13 cellular contexts compared by ENCODE assay signal in genomic region chr9:69637801-69638200, GRCh38. TPM values are rescaled to one million over a fixed set of nuclear protein-coding genes. Genes with fewer than 3 reads are reported as not detected.
DNase-seq lines count a peak whose midpoint lies in the region; ATAC-seq and TF ChIP-seq lines count a peak whose summit lies in the region.
"Had no signal": no experiment of that assay in that cellular context is flagged by ENCODE, and none has a peak within 500 bp of the region (broad histone marks: within the 10 kb centered on the region; RNA-seq: fewer than 3 reads in every experiment).

No MANE protein-coding gene starts in this region.

- H3K4me1 ChIP-seq in RWPE2 (ENCODE audit: insufficient read depth, poor library complexity, severe bottlenecking) (peaks cover 13% of the 10 kb centered on the region), osteoblast (ENCODE audit: insufficient read depth, low read length) (peaks cover 7% of the 10 kb centered on the region)
- H3K4me1 ChIP-seq: right atrium auricular region had no signal

- CTCF ChIA-PET in activated CD4-positive, alpha-beta memory T cell treated with anti-CD3 and anti-CD28 coated beads, Interleukin-2, amount 10 ng/mL, durations not matched to agents 7 days and 5 days (lab: Charles Lee), result no interaction called here

- H3K4me3 Mint-ChIP-seq in activated CD4-positive, alpha-beta memory T cell treated with anti-CD3 and anti-CD28 coated beads, Interleukin-2, amount 10 ng/mL, durations not matched to agents 7 days and 5 days, result no peak overlapping the region
- H3K4me3 Mint-ChIP-seq: activated CD4-positive, alpha-beta T cell treated with anti-CD3 and anti-CD28 coated beads, Interleukin-2, amount 10 ng/mL, durations not matched to agents 7 days and 5 days; activated T-helper 17 cell treated with anti-CD3 and anti-CD28 coated beads, Interleukin-2, amount 50 U/mL, for 72 hours; CD4-positive, alpha-beta memory T cell had no signal

- no peaks in the 10 kb centered on the region for H3K9me3 ChIP-seq in RWPE2 (ENCODE audit: severe bottlenecking)
- H3K9me3 ChIP-seq in osteoblast (ENCODE audit: low read depth, low read length), result no peaks in the 10 kb centered on the region
- H3K9me3 ChIP-seq: right atrium auricular region had no signal

- POLR2A ChIA-PET in activated CD4-positive, alpha-beta memory T cell treated with anti-CD3 and anti-CD28 coated beads, Interleukin-2, amount 10 ng/mL, durations not matched to agents 7 days and 5 days (lab: Charles Lee), result no interaction called here

- H3K4me3 ChIP-seq in RWPE2 (ENCODE audit: severe bottlenecking) (no peak overlapping the region), osteoblast (ENCODE audit: insufficient read depth, low read length) (no peak overlapping the region)
- H3K4me3 ChIP-seq: cardiac muscle cell, right atrium auricular region had no signal

- no peak overlapping the region for H2AFZ ChIP-seq in osteoblast (ENCODE audit: low read length)

- H3K27me3 ChIP-seq in RWPE2 (ENCODE audit: insufficient read depth, poor library complexity, severe bottlenecking) (no peaks in the 10 kb centered on the region), osteoblast (ENCODE audit: insufficient read depth, low read length) (no peaks in the 10 kb centered on the region)
- H3K27me3 ChIP-seq: cardiac muscle cell, right atrium auricular region had no signal

- H3K27ac ChIP-seq in RWPE2 (ENCODE audit: poor library complexity, severe bottlenecking) (peak overlapping the region; percentile 64), osteoblast (ENCODE audit: low read depth, low read length) (peak overlapping the region; percentile 73), substantia nigra (ENCODE audit: low read depth, low read length, poor library complexity, severe bottlenecking) (no peak overlapping the region)
- H3K27ac ChIP-seq: cardiac muscle cell, right atrium auricular region had no signal

- no peaks in the 10 kb centered on the region for H3K36me3 Mint-ChIP-seq in activated CD4-positive, alpha-beta memory T cell treated with anti-CD3 and anti-CD28 coated beads, Interleukin-2, amount 10 ng/mL, durations not matched to agents 7 days and 5 days (ENCODE audit: low read depth)
- H3K36me3 Mint-ChIP-seq: CD4-positive, alpha-beta memory T cell had no signal

- peak; percentile 93 for ATAC-seq in RWPE2 (ENCODE audit: low read depth)
- ATAC-seq: activated T-helper 17 cell treated with anti-CD3 and anti-CD28 coated beads, Interleukin-2, amount 50 U/mL, for 72 hours had no signal

- H3K4me2 ChIP-seq in osteoblast (ENCODE audit: insufficient read depth, low read length), result peak overlapping the region; percentile 39

- no peaks in the 10 kb centered on the region for H3K79me2 ChIP-seq in osteoblast (ENCODE audit: insufficient read depth, low read length)

- no peaks in the 10 kb centered on the region for H3K9me3 Mint-ChIP-seq in activated CD4-positive, alpha-beta memory T cell treated with anti-CD3 and anti-CD28 coated beads, Interleukin-2, amount 10 ng/mL, durations not matched to agents 7 days and 5 days
- H3K9me3 Mint-ChIP-seq: activated CD4-positive, alpha-beta T cell treated with anti-CD3 and anti-CD28 coated beads, Interleukin-2, amount 10 ng/mL, durations not matched to agents 7 days and 5 days had no signal

- H3K27me3 Mint-ChIP-seq in activated CD4-positive, alpha-beta memory T cell treated with anti-CD3 and anti-CD28 coated beads, Interleukin-2, amount 10 ng/mL, durations not matched to agents 7 days and 5 days, result peaks cover 9% of the 10 kb centered on the region

- TF ChIP-seq CTCF in RWPE2 (IDR thresholded peaks at IDR 0.05; ENCODE audit: poor library complexity, severe bottlenecking) (no peak), osteoblast (IDR thresholded peaks at IDR 0.05; ENCODE audit: extremely low read depth, low read depth, low read length) (no peak)

- DNase-seq in GM03348 (ENCODE audit: low spot score) (peak; percentile 60), RWPE2 (ENCODE audit: low spot score) (no peak), fibroblast of gingiva (ENCODE audit: low read depth) (peak; percentile 41), osteoblast (ENCODE audit: insufficient read length, low spot score, missing footprints) (peak; percentile 82), substantia nigra (lab: John Stamatoyannopoulos, UW) (no peak), DMS153 treated with DMSO at 0.1 percent for 48 hours (lab: John Stamatoyannopoulos, UW; ENCODE audit: unreplicated experiment) (no peak), DMS 273 treated with DMSO at 0.1 percent for 48 hours (lab: John Stamatoyannopoulos, UW) (no peak)
- no peak for DNase-seq in activated CD4-positive, alpha-beta memory T cell treated with anti-CD3 and anti-CD28 coated beads, Interleukin-2, amount 10 ng/mL, durations not matched to agents 7 days and 5 days
- DNase-seq: activated CD4-positive, alpha-beta T cell treated with anti-CD3 and anti-CD28 coated beads, Interleukin-2, amount 10 ng/mL, durations not matched to agents 7 days and 5 days; CD4-positive, alpha-beta memory T cell had no signal

- H3K36me3 ChIP-seq in RWPE2 (ENCODE audit: low read depth), result no peaks in the 10 kb centered on the region
- H3K36me3 ChIP-seq in osteoblast (ENCODE audit: insufficient read depth, low read length), result no peaks in the 10 kb centered on the region
- H3K36me3 ChIP-seq: cardiac muscle cell, right atrium auricular region had no signal

- H4K20me1 ChIP-seq in osteoblast (ENCODE audit: insufficient read depth, low read length), result no peaks in the 10 kb centered on the region

- H3K4me1 Mint-ChIP-seq in activated CD4-positive, alpha-beta memory T cell treated with anti-CD3 and anti-CD28 coated beads, Interleukin-2, amount 10 ng/mL, durations not matched to agents 7 days and 5 days, result no peaks in the 10 kb centered on the region
- H3K4me1 Mint-ChIP-seq: activated CD4-positive, alpha-beta T cell treated with anti-CD3 and anti-CD28 coated beads, Interleukin-2, amount 10 ng/mL, durations not matched to agents 7 days and 5 days; activated T-helper 17 cell treated with anti-CD3 and anti-CD28 coated beads, Interleukin-2, amount 50 U/mL, for 72 hours; CD4-positive, alpha-beta memory T cell had no signal

- H3K27ac Mint-ChIP-seq in activated CD4-positive, alpha-beta memory T cell treated with anti-CD3 and anti-CD28 coated beads, Interleukin-2, amount 10 ng/mL, durations not matched to agents 7 days and 5 days, result no peak overlapping the region
- H3K27ac Mint-ChIP-seq: activated CD4-positive, alpha-beta T cell treated with anti-CD3 and anti-CD28 coated beads, Interleukin-2, amount 10 ng/mL, durations not matched to agents 7 days and 5 days; activated T-helper 17 cell treated with anti-CD3 and anti-CD28 coated beads, Interleukin-2, amount 50 U/mL, for 72 hours; CD4-positive, alpha-beta memory T cell had no signal

RNA-seq across cellular contexts. Expression of gene APBA1, which starts 34.4 kb away (rescaled TPM):
- 1.8 and 5.3 TPM in 2 replicates for total RNA-seq in osteoblast
- total RNA-seq in activated CD4-positive, alpha-beta memory T cell treated with anti-CD3 and anti-CD28 coated beads, Interleukin-2, amount 10 ng/mL, durations not matched to agents 7 days and 5 days, result 1 to 10 TPM; 6.2 to 7.8 TPM

Comparison
In these comparisons a context has a peak if more than half of its experiments do, and no peak if none do; other contexts are left out.
1. DNase-seq: peak in GM03348 (single experiment), fibroblast of gingiva (single experiment) and osteoblast (single experiment); none in RWPE2 (single experiment), substantia nigra (0 of 49), DMS153 treated with DMSO at 0.1 percent for 48 hours (single experiment), activated CD4-positive, alpha-beta memory T cell treated with anti-CD3 and anti-CD28 coated beads, Interleukin-2, amount 10 ng/mL, durations not matched to agents 7 days and 5 days (single experiment) and DMS 273 treated with DMSO at 0.1 percent for 48 hours (single experiment).